Comparison of ENCODE assay signal across 1 cellular context in genomic region chr10:93077860-93078337, GRCh38.
TF ChIP-seq lines count a peak whose summit lies in the region.

No MANE protein-coding gene starts in this region.

TF ChIP-seq in K562, 482 proteins besides CTCF, POLR2A, EP300 and RAD21 (continued from another document and continues in another):
- TF ChIP-seq IRF1 (CRISPR knock-in tag; IDR thresholded peaks at IDR 0.05; ENCODE audit: borderline replicate concordance) (no peak), TCF7 (IDR thresholded peaks at IDR 0.05; ENCODE audit: borderline replicate concordance) (0 out of 2 replicates have a peak, but pooled peaks have one; percentile 41), ESRRA (IDR thresholded peaks at IDR 0.05; ENCODE audit: borderline replicate concordance, low read depth) (peak; percentile 81), LEF1 (IDR thresholded peaks at IDR 0.05) (peak; percentile 26; the same call in 1 of the 2 replicates), ZBTB33 (CRISPR knock-in tag; IDR thresholded peaks at IDR 0.05) (0 out of 2 replicates have a peak, but pooled peaks have one; percentile 17), ATF1 (CRISPR knock-in tag; IDR thresholded peaks at IDR 0.05) (no peak), ATF1 (tag; IDR thresholded peaks at IDR 0.05) (peak; percentile 51), MTA3 (IDR thresholded peaks at IDR 0.05; ENCODE audit: borderline replicate concordance) (0 out of 2 replicates have a peak, but pooled peaks have one; percentile 38), HIVEP1 (CRISPR knock-in tag; IDR thresholded peaks at IDR 0.05) (no peak), ZNF707 (CRISPR knock-in tag; conservative IDR thresholded peaks at IDR 0.05) (no peak), HMGN3 (IDR thresholded peaks at IDR 0.05; ENCODE audit: borderline replicate concordance, extremely low read depth, insufficient read length, low read depth, low read length) (peak; percentile 76), JUNB (CRISPR knock-in tag; conservative IDR thresholded peaks at IDR 0.05) (no peak), NCOA1 (IDR thresholded peaks at IDR 0.05; ENCODE audit: low read depth) (peak; percentile 65; the same call in 1 of the 2 replicates), ETS2 (tag; IDR thresholded peaks at IDR 0.05; ENCODE audit: borderline replicate concordance, poor library complexity, severe bottlenecking) (no peak), EWSR1 (IDR thresholded peaks at IDR 0.05; ENCODE audit: borderline replicate concordance, low read depth, partially characterized antibody) (no peak), ATF7 (IDR thresholded peaks at IDR 0.05) (peak; percentile 42), KLF1 (tag; IDR thresholded peaks at IDR 0.05) (no peak), FOXA1 (IDR thresholded peaks at IDR 0.05; ENCODE audit: borderline replicate concordance) (no peak), SMARCE1 (IDR thresholded peaks at IDR 0.05) (peak; percentile 85), MAFG (tag; conservative IDR thresholded peaks at IDR 0.05) (peak; percentile 67), MTA2 (IDR thresholded peaks at IDR 0.05; ENCODE audit: low read depth) (peak; percentile 85), ZNF583 (CRISPR knock-in tag; IDR thresholded peaks at IDR 0.05) (no peak), XRCC4 (IDR thresholded peaks at IDR 0.05; ENCODE audit: extremely low read depth, insufficient read depth, insufficient read length) (no peak), FOS (IDR thresholded peaks at IDR 0.05; ENCODE audit: extremely low read depth, insufficient read length) (no peak), SMARCA4 (IDR thresholded peaks at IDR 0.05) (peak; percentile 90), HDAC6 (IDR thresholded peaks at IDR 0.05; ENCODE audit: low read depth, low read length) (no peak), MECOM (CRISPR knock-in tag; IDR thresholded peaks at IDR 0.05) (peak; percentile 84), ZBTB34 (CRISPR knock-in tag; IDR thresholded peaks at IDR 0.05) (no peak), PRMT5 (CRISPR knock-in tag; IDR thresholded peaks at IDR 0.05) (no peak), ZNF778 (CRISPR knock-in tag; IDR thresholded peaks at IDR 0.05) (no peak), ZFX (CRISPR knock-in tag; IDR thresholded peaks at IDR 0.05) (peak; percentile 21; the same call in 1 of the 2 replicates), ZNF785 (CRISPR knock-in tag; IDR thresholded peaks at IDR 0.05) (no peak), ZNF408 (CRISPR knock-in tag; IDR thresholded peaks at IDR 0.05; ENCODE audit: low read depth) (no peak), MEF2D (tag; conservative IDR thresholded peaks at IDR 0.05; ENCODE audit: low read depth) (peak; percentile 58; the same call in 1 of the 2 replicates), SFPQ (IDR thresholded peaks at IDR 0.05; ENCODE audit: low read depth, low read length) (no peak), RBM22 (IDR thresholded peaks at IDR 0.05; ENCODE audit: low read depth, low read length, poor library complexity, severe bottlenecking) (no peak), NEUROD1 (IDR thresholded peaks at IDR 0.05; ENCODE audit: borderline replicate concordance, low read depth, low read length, partially characterized antibody) (peak; percentile 29), ARID3B (CRISPR knock-in tag; IDR thresholded peaks at IDR 0.05; ENCODE audit: borderline replicate concordance) (no peak), ZBED1 (IDR thresholded peaks at IDR 0.05) (no peak), SNIP1 (IDR thresholded peaks at IDR 0.05; ENCODE audit: low read depth) (no peak), TCF7L2 (IDR thresholded peaks at IDR 0.05; ENCODE audit: low read depth, low read length) (no peak), RREB1 (CRISPR knock-in tag; IDR thresholded peaks at IDR 0.05) (no peak)
- TF ChIP-seq, protein P1, sequence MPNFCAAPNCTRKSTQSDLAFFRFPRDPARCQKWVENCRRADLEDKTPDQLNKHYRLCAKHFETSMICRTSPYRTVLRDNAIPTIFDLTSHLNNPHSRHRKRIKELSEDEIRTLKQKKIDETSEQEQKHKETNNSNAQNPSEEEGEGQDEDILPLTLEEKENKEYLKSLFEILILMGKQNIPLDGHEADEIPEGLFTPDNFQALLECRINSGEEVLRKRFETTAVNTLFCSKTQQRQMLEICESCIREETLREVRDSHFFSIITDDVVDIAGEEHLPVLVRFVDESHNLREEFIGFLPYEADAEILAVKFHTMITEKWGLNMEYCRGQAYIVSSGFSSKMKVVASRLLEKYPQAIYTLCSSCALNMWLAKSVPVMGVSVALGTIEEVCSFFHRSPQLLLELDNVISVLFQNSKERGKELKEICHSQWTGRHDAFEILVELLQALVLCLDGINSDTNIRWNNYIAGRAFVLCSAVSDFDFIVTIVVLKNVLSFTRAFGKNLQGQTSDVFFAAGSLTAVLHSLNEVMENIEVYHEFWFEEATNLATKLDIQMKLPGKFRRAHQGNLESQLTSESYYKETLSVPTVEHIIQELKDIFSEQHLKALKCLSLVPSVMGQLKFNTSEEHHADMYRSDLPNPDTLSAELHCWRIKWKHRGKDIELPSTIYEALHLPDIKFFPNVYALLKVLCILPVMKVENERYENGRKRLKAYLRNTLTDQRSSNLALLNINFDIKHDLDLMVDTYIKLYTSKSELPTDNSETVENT (CRISPR knock-in tag; IDR thresholded peaks at IDR 0.05), result no peak
- TF ChIP-seq, protein P2, sequence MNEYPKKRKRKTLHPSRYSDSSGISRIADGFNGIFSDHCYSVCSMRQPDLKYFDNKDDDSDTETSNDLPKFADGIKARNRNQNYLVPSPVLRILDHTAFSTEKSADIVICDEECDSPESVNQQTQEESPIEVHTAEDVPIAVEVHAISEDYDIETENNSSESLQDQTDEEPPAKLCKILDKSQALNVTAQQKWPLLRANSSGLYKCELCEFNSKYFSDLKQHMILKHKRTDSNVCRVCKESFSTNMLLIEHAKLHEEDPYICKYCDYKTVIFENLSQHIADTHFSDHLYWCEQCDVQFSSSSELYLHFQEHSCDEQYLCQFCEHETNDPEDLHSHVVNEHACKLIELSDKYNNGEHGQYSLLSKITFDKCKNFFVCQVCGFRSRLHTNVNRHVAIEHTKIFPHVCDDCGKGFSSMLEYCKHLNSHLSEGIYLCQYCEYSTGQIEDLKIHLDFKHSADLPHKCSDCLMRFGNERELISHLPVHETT (CRISPR knock-in tag; conservative IDR thresholded peaks at IDR 0.05 in 1 of 2, IDR thresholded peaks at IDR 0.05 in 1 of 2), result peak in 1 of 2 experiments; percentile 77; a peak in 2 of 4 replicates
- TF ChIP-seq, protein P3, sequence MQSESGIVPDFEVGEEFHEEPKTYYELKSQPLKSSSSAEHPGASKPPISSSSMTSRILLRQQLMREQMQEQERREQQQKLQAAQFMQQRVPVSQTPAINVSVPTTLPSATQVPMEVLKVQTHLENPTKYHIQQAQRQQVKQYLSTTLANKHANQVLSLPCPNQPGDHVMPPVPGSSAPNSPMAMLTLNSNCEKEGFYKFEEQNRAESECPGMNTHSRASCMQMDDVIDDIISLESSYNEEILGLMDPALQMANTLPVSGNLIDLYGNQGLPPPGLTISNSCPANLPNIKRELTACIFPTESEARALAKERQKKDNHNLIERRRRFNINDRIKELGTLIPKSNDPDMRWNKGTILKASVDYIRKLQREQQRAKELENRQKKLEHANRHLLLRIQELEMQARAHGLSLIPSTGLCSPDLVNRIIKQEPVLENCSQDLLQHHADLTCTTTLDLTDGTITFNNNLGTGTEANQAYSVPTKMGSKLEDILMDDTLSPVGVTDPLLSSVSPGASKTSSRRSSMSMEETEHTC (IDR thresholded peaks at IDR 0.05), result peak; percentile 61
